ENCODE assay signal across 22 cellular contexts in genomic region chr5:96091874-96092273, GRCh38.
"Had no signal": no experiment of that assay in that cellular context is flagged by ENCODE, and none has a peak within 500 bp of the region (broad histone marks: within the 10 kb centered on the region; RNA-seq: fewer than 3 reads in every experiment).

No MANE protein-coding gene starts in this region.

- DNase-seq: activated B cell treated with CpG ODN at 0.5 μM for 24 hours; activated CD4-positive, alpha-beta memory T cell treated with anti-CD3 and anti-CD28 coated beads for 36 hours; activated CD4-positive, alpha-beta T cell treated with anti-CD3 and anti-CD28 coated beads for 4 hours; activated CD8-positive, alpha-beta memory T cell treated with anti-CD3 and anti-CD28 coated beads, Interleukin-2, amount 10 ng/mL, durations not matched to agents 7 days and 5 days; activated naive CD4-positive, alpha-beta T cell treated with Interleukin-2 at 50 U/mL for 16 hours; aorta; caudate nucleus; effector CD8-positive, alpha-beta T cell; esophagus squamous epithelium; heart left ventricle; left cardiac atrium; ovary; stimulated activated CD4-positive, alpha-beta T cell treated with anti-CD3 and anti-CD28 coated beads, Interleukin-2, amount 100 ng/mL, for 48 hours; stimulated activated CD8-positive, alpha-beta memory T cell treated with anti-CD3 and anti-CD28 coated beads, Interleukin-4, amount 100 ng/mL, for 48 hours; stimulated activated naive CD4-positive, alpha-beta T cell; T-helper 9 cell; upper lobe of left lung had no signal

- H3K9me3 Mint-ChIP-seq: activated B cell treated with CpG ODN at 0.5 μM for 24 hours; activated CD4-positive, alpha-beta memory T cell treated with anti-CD3 and anti-CD28 coated beads for 36 hours; brain; dendritic cell treated with granulocyte-macrophage colony-stimulating factor and Interleukin-4, amounts not matched to agents 40 ng/mL and 50 ng/mL, for 4 days; memory B cell; natural killer cell treated with Interleukin-12 subunit alpha and Interleukin-12 subunit beta and Interleukin-15 and Interleukin-18, amount 100 ng/mL, for 72 hours had no signal

- H3K27me3 Mint-ChIP-seq: activated B cell treated with CpG ODN at 0.5 μM for 24 hours; activated CD8-positive, alpha-beta memory T cell treated with anti-CD3 and anti-CD28 coated beads, Interleukin-2, amount 10 ng/mL, durations not matched to agents 7 days and 5 days; brain; dendritic cell treated with granulocyte-macrophage colony-stimulating factor and Interleukin-4, amounts not matched to agents 40 ng/mL and 50 ng/mL, for 4 days; memory B cell; natural killer cell treated with Interleukin-12 subunit alpha and Interleukin-12 subunit beta and Interleukin-15 and Interleukin-18, amount 100 ng/mL, for 72 hours had no signal

- H3K4me1 Mint-ChIP-seq: activated CD8-positive, alpha-beta memory T cell treated with anti-CD3 and anti-CD28 coated beads, Interleukin-2, amount 10 ng/mL, durations not matched to agents 7 days and 5 days; memory B cell had no signal

- ATAC-seq: activated CD8-positive, alpha-beta memory T cell treated with anti-CD3 and anti-CD28 coated beads, Interleukin-2, amount 10 ng/mL, durations not matched to agents 7 days and 5 days; gastroesophageal sphincter; heart left ventricle; left cardiac atrium had no signal

- H3K27ac Mint-ChIP-seq: activated B cell treated with CpG ODN at 0.5 μM for 24 hours; activated CD4-positive, alpha-beta memory T cell treated with anti-CD3 and anti-CD28 coated beads for 36 hours; activated CD8-positive, alpha-beta memory T cell treated with anti-CD3 and anti-CD28 coated beads, Interleukin-2, amount 10 ng/mL, durations not matched to agents 7 days and 5 days; brain; dendritic cell treated with granulocyte-macrophage colony-stimulating factor and Interleukin-4, amounts not matched to agents 40 ng/mL and 50 ng/mL, for 4 days; memory B cell; natural killer cell treated with Interleukin-12 subunit alpha and Interleukin-12 subunit beta and Interleukin-15 and Interleukin-18, amount 100 ng/mL, for 72 hours had no signal

- H3K4me3 Mint-ChIP-seq: activated B cell treated with CpG ODN at 0.5 μM for 24 hours; activated CD4-positive, alpha-beta memory T cell treated with anti-CD3 and anti-CD28 coated beads for 36 hours; activated CD8-positive, alpha-beta memory T cell treated with anti-CD3 and anti-CD28 coated beads, Interleukin-2, amount 10 ng/mL, durations not matched to agents 7 days and 5 days; brain; dendritic cell treated with granulocyte-macrophage colony-stimulating factor and Interleukin-4, amounts not matched to agents 40 ng/mL and 50 ng/mL, for 4 days; memory B cell; natural killer cell treated with Interleukin-12 subunit alpha and Interleukin-12 subunit beta and Interleukin-15 and Interleukin-18, amount 100 ng/mL, for 72 hours had no signal

- H3K36me3 Mint-ChIP-seq: activated CD4-positive, alpha-beta memory T cell treated with anti-CD3 and anti-CD28 coated beads for 36 hours; brain; memory B cell; natural killer cell treated with Interleukin-12 subunit alpha and Interleukin-12 subunit beta and Interleukin-15 and Interleukin-18, amount 100 ng/mL, for 72 hours had no signal
